In genomic region chr3:120742198-120743080, GRCh38 we compare ENCODE assay signal across 8 cellular contexts. TPM values are rescaled to one million over a fixed set of nuclear protein-coding genes. Genes with fewer than 3 reads are reported as not detected.
DNase-seq lines count a peak whose midpoint lies in the region; ATAC-seq and TF ChIP-seq lines count a peak whose summit lies in the region.

TSS of gene GTF2E1 (plus strand) at chr3:120742744. CDS start at chr3:120750553, 7,809 bp downstream.
TSS of gene RABL3 (minus strand) at chr3:120742516. CDS start at chr3:120742507, 9 bp downstream.

- no peaks in the 10 kb centered on the region for H3K27me3 ChIP-seq in spleen (replicated peaks in 1 of 7)

- peak in 2 of 3 donors; percentile 44 to 73 for TF ChIP-seq POLR2A in spleen (IDR thresholded peaks at IDR 0.05)

- no peak for TF ChIP-seq CTCF in spleen (IDR thresholded peaks at IDR 0.05 in 8 of 11, conservative IDR thresholded peaks at IDR 0.05 in 3 of 11)

- peak; percentile 99 for ATAC-seq in GM19023 (IDR thresholded peaks at IDR 0.05; ENCODE audit: unreplicated experiment)
- peak; percentile 99 for ATAC-seq in HG03280 (IDR thresholded peaks at IDR 0.05; ENCODE audit: unreplicated experiment)

- peaks cover 0 to 13% (median 7%) of the 10 kb centered on the region in 6 donors for H3K36me3 ChIP-seq in spleen

- peaks cover 12 to 49% (median 32%) of the 10 kb centered on the region in 6 donors for H3K4me1 ChIP-seq in spleen

- peaks cover 0 to 2% (median 0%) of the 10 kb centered on the region in 8 donors for H3K9me3 ChIP-seq in spleen

- DNase-seq in AG08396 (ENCODE audit: low spot score) (peak; percentile 97), NCI-H345 treated with DMSO at 0.1 percent for 48 hours (lab: John Stamatoyannopoulos, UW; ENCODE audit: unreplicated experiment) (peak; percentile 91), inferior parietal cortex (ENCODE audit: extremely low spot score) (peak; percentile 100), spleen (peak; percentile 97)
- DNase-seq in activated CD4-positive, CD25-positive, alpha-beta regulatory T cell (lab: John Stamatoyannopoulos, UW), result peak; percentile 82 to 90 (median 88)
- peak; percentile 98 for DNase-seq in central memory CD4-positive, alpha-beta T cell

- WGBS in spleen, 5 donors, result 0 to 1% (median 0%) methylated on average over 51 to 52 of the region's 52 CpGs

- H3K4me3 ChIP-seq in spleen, result peak within 1 kb of the TSS; percentile 64 to 96 (median 86)

- peak within 1 kb of the TSS; percentile 92 to 98 (median 97) for H3K27ac ChIP-seq in spleen

- intact Hi-C loops in spleen (cut with DNase I; ENCODE audit: low total_unique reads), result loop anchor here (10.0 kb wide), 1 partner anchor 148 kb away; the partner anchor contains the start of gene NDUFB4

RNA-seq across cellular contexts. Expression of gene GTF2E1, which starts in this region (rescaled TPM):
- 10 to 100 TPM; 18.7 to 28.3 (median 21.3) TPM for total RNA-seq in spleen
- 1 to 10 TPM; 5.2 to 9.0 (median 6.7) TPM for polyA plus RNA-seq in spleen

RNA-seq across cellular contexts. Expression of gene RABL3, which starts in this region (rescaled TPM):
- total RNA-seq in spleen, result 10 to 100 TPM; 12.0 to 24.0 (median 19.1) TPM
- polyA plus RNA-seq in spleen, result 1 to 10 TPM; 4.3 to 7.6 (median 5.3) TPM

Comparison
In these comparisons a context has a peak if more than half of its experiments do, and no peak if none do; other contexts are left out.
1. Peak in every context shown above with its lines: DNase-seq, ATAC-seq, H3K4me3 ChIP-seq and H3K27ac ChIP-seq.